In genomic region chr19:35693835-35694599, GRCh38 we compare ENCODE assay signal across 1 cellular context.
TF ChIP-seq lines count a peak whose summit lies in the region.

No MANE protein-coding gene starts in this region.

TF ChIP-seq in HEK293, 187 proteins besides CTCF, POLR2A, EP300 and RAD21 (continued from another document and continues in another):
- TF ChIP-seq ZNF280C (tag by site-specific recombination; IDR thresholded peaks at IDR 0.05): no peak
- no peak; the same call in 1 of the 2 replicates for TF ChIP-seq ZNF175 (tag by site-specific recombination; IDR thresholded peaks at IDR 0.05)
- no peak for TF ChIP-seq ZNF624 (tag by site-specific recombination; IDR thresholded peaks at IDR 0.05)
- TF ChIP-seq ZNF10 (tag by site-specific recombination; IDR thresholded peaks at IDR 0.05): no peak; the same call in 1 of the 2 replicates
- peak; percentile 67; the same call in 1 of the 2 replicates for TF ChIP-seq ZNF169 (tag by site-specific recombination; IDR thresholded peaks at IDR 0.05)
- TF ChIP-seq ZNF621 (tag by site-specific recombination; IDR thresholded peaks at IDR 0.05): no peak
- no peak for TF ChIP-seq ZNF350 (tag by site-specific recombination; IDR thresholded peaks at IDR 0.05)
- no peak for TF ChIP-seq GLI2 (tag by site-specific recombination; IDR thresholded peaks at IDR 0.05; ENCODE audit: borderline replicate concordance, low read depth)
- peak; percentile 100 for TF ChIP-seq ZNF654 (tag by site-specific recombination; IDR thresholded peaks at IDR 0.05; ENCODE audit: low read depth)
- peak; percentile 87; the same call in 1 of the 2 replicates for TF ChIP-seq ZNF701 (tag by site-specific recombination; IDR thresholded peaks at IDR 0.05)
- peak; percentile 63; the same call in 1 of the 2 replicates for TF ChIP-seq ZNF561 (tag by site-specific recombination; IDR thresholded peaks at IDR 0.05; ENCODE audit: borderline replicate concordance)
- TF ChIP-seq ZBTB44 (tag by site-specific recombination; IDR thresholded peaks at IDR 0.05): peak; percentile 45; the same call in 1 of the 2 replicates
- peak; percentile 66 for TF ChIP-seq ZBTB8A (tag by site-specific recombination; IDR thresholded peaks at IDR 0.05)
- TF ChIP-seq ZNF548 (tag by site-specific recombination; IDR thresholded peaks at IDR 0.05): peak; percentile 68; the same call in 1 of the 2 replicates
- TF ChIP-seq PRDM4 (tag by site-specific recombination; IDR thresholded peaks at IDR 0.05): peak; percentile 73; the same call in 1 of the 2 replicates
- TF ChIP-seq ZBTB26 (tag by site-specific recombination; optimal IDR thresholded peaks at IDR 0.05): peak; percentile 37
- TF ChIP-seq ZNF544 (tag by site-specific recombination; IDR thresholded peaks at IDR 0.05): no peak
- peak; percentile 86; the same call in 1 of the 2 replicates for TF ChIP-seq ZNF302 (tag by site-specific recombination; IDR thresholded peaks at IDR 0.05; ENCODE audit: low read depth)
- no peak for TF ChIP-seq HOXA7 (CRISPR knock-in tag; IDR thresholded peaks at IDR 0.05; ENCODE audit: borderline replicate concordance)
- TF ChIP-seq ZNF521 (tag by site-specific recombination; IDR thresholded peaks at IDR 0.05): no peak
- TF ChIP-seq KLF16 (tag by site-specific recombination; IDR thresholded peaks at IDR 0.05): peak; percentile 89; the same call in 1 of the 2 replicates
- no peak for TF ChIP-seq ZNF138 (tag by site-specific recombination; IDR thresholded peaks at IDR 0.05; ENCODE audit: borderline replicate concordance)
- TF ChIP-seq SETDB1 (IDR thresholded peaks at IDR 0.05; ENCODE audit: insufficient read length, low read length): no peak
- no peak for TF ChIP-seq FEZF1 (tag by site-specific recombination; IDR thresholded peaks at IDR 0.05)
- TF ChIP-seq REPIN1 (tag by site-specific recombination; IDR thresholded peaks at IDR 0.05; ENCODE audit: low read depth): peak; percentile 84; the same call in 1 of the 2 replicates
- TF ChIP-seq ZBTB11 (tag by site-specific recombination; conservative IDR thresholded peaks at IDR 0.05; ENCODE audit: low read depth): peak; percentile 32
- 0 out of 2 replicates have a peak, but pooled peaks have one; percentile 61 for TF ChIP-seq ZNF211 (tag by site-specific recombination; IDR thresholded peaks at IDR 0.05; ENCODE audit: low read depth)
- TF ChIP-seq ZNF555 (tag by site-specific recombination; conservative IDR thresholded peaks at IDR 0.05): no peak
- TF ChIP-seq ZNF23 (tag by site-specific recombination; IDR thresholded peaks at IDR 0.05; ENCODE audit: borderline replicate concordance): no peak
- peak; percentile 66 for TF ChIP-seq ZNF639 (tag by site-specific recombination; IDR thresholded peaks at IDR 0.05)
- no peak for TF ChIP-seq ZNF449 (tag by site-specific recombination; IDR thresholded peaks at IDR 0.05)
- TF ChIP-seq ZSCAN23 (tag by site-specific recombination; IDR thresholded peaks at IDR 0.05): peak; percentile 70; the same call in 1 of the 2 replicates
- TF ChIP-seq ZNF580 (tag by site-specific recombination; IDR thresholded peaks at IDR 0.05): 0 out of 2 replicates have a peak, but pooled peaks have one; percentile 52
- TF ChIP-seq ZNF354C (tag by site-specific recombination; IDR thresholded peaks at IDR 0.05; ENCODE audit: borderline replicate concordance, low read depth): no peak
- peak; percentile 90 for TF ChIP-seq WT1 (tag by site-specific recombination; IDR thresholded peaks at IDR 0.05)
- peak; percentile 93 for TF ChIP-seq KLF17 (tag by site-specific recombination; IDR thresholded peaks at IDR 0.05)
- TF ChIP-seq YY2 (tag by site-specific recombination; IDR thresholded peaks at IDR 0.05): no peak
- peak; percentile 47 for TF ChIP-seq PRDM1 (tag by site-specific recombination; IDR thresholded peaks at IDR 0.05)
- peak; percentile 64 for TF ChIP-seq ZBTB17 (tag by site-specific recombination; IDR thresholded peaks at IDR 0.05)
- TF ChIP-seq ZNF148 (tag by site-specific recombination; IDR thresholded peaks at IDR 0.05; ENCODE audit: borderline replicate concordance): peak; percentile 99
- TF ChIP-seq ATF2 (tag by site-specific recombination; IDR thresholded peaks at IDR 0.05; ENCODE audit: low read depth): no peak
